In genomic region chr11:72238040-72238450, GRCh38 we compare ENCODE assay signal across 8 cellular contexts. TPM values are rescaled to one million over a fixed set of nuclear protein-coding genes. Genes with fewer than 3 reads are reported as not detected.
A peak's percentile ranks its signal among the peaks of the same experiment; 100 is the strongest.
DNase-seq lines count a peak whose midpoint lies in the region; ATAC-seq and TF ChIP-seq lines count a peak whose summit lies in the region.

No MANE protein-coding gene starts in this region.

- no peaks in the 10 kb centered on the region for H3K79me2 ChIP-seq in mesendoderm (ENCODE audit: control insufficient read depth, insufficient read depth, low read length)

- in situ Hi-C loops in transverse colon (cut with MboI; ENCODE audit: low pct_ligation_motif_present in 1 of 4, low pct_unique_long_range_greater_than_20kb in 1 of 4, low sequenced_read_pairs in 3 of 4), result no loop called here

- H3K27ac ChIP-seq in mesendoderm (ENCODE audit: low read depth, low read length), result no peak overlapping the region
- peak overlapping the region in 3 of 4 donors; percentile 20 to 67 (median 63) for H3K27ac ChIP-seq in transverse colon

- no peak overlapping the region for H3K4ac ChIP-seq in mesendoderm (ENCODE audit: low read depth, low read length)

- peak overlapping the region; percentile 42 for H3K9ac ChIP-seq in mesendoderm (ENCODE audit: low read length)

- intact Hi-C loops in transverse colon (cut with DNase I; ENCODE audit: low total_unique reads), result no loop called here

- H3K23ac ChIP-seq in mesendoderm (ENCODE audit: low read length), result no peak overlapping the region

- H3K9me3 ChIP-seq in MG63, result no peaks in the 10 kb centered on the region
- H3K9me3 ChIP-seq in transverse colon, result no peaks in the 10 kb centered on the region

- H3K56ac ChIP-seq in mesendoderm (ENCODE audit: low read length), result peak overlapping the region; percentile 58

- no peak overlapping the region for H3K4me3 ChIP-seq in MG63
- H3K4me3 ChIP-seq in WI38 (ENCODE audit: low read depth, low read length), result no peak overlapping the region
- H3K4me3 ChIP-seq in mesendoderm (ENCODE audit: low read length), result no peak overlapping the region
- H3K4me3 ChIP-seq in transverse colon, result no peak overlapping the region

- peak; percentile 18 for DNase-seq in NCI-H2029 (lab: John Stamatoyannopoulos, UW)
- DNase-seq in NCI-H2029 treated with DMSO at 0.1 percent for 48 hours (lab: John Stamatoyannopoulos, UW), result no peak
- DNase-seq in MG63, result peak; percentile 49
- peak; percentile 65 for DNase-seq in epidermal melanocyte (ENCODE audit: insufficient read length, low spot score)
- peak; percentile 97 for DNase-seq in mesendoderm
- peak; percentile 69 for DNase-seq in transverse colon

- no peak for ATAC-seq in GM21367 (IDR thresholded peaks at IDR 0.05; ENCODE audit: unreplicated experiment)

- TF ChIP-seq POLR2A in transverse colon (IDR thresholded peaks at IDR 0.05), result no peak

- H3K4me1 ChIP-seq in mesendoderm (ENCODE audit: control insufficient read depth, low read depth, low read length) (peaks cover 12% of the 10 kb centered on the region), transverse colon (peaks cover 8 to 44% (median 40%) of the 10 kb centered on the region in 4 donors)

- no peak overlapping the region for H2BK5ac ChIP-seq in mesendoderm (ENCODE audit: low read length)

- no peak for TF ChIP-seq EP300 in transverse colon (IDR thresholded peaks at IDR 0.05; ENCODE audit: low read depth)

- TF ChIP-seq CTCF in WI38 (IDR thresholded peaks at IDR 0.05; ENCODE audit: low read depth, low read length), result peak; percentile 84
- TF ChIP-seq CTCF in transverse colon (IDR thresholded peaks at IDR 0.05), result peak; percentile 76 to 85 (median 79)

- no peak overlapping the region for H4K8ac ChIP-seq in mesendoderm (ENCODE audit: low read depth, low read length)

- H3K27me3 ChIP-seq in MG63 (no peaks in the 10 kb centered on the region), mesendoderm (ENCODE audit: insufficient read depth, low read length, poor library complexity) (peaks cover 25% of the 10 kb centered on the region), transverse colon (peaks cover 32% of the 10 kb centered on the region)

- H3K36me3 ChIP-seq in MG63, result peaks cover 47% of the 10 kb centered on the region
- H3K36me3 ChIP-seq in mesendoderm (ENCODE audit: control insufficient read depth, insufficient read depth, low read length), result peaks cover 10% of the 10 kb centered on the region
- peaks cover 0 to 30% (median 7%) of the 10 kb centered on the region in 4 donors for H3K36me3 ChIP-seq in transverse colon

- H4K5ac ChIP-seq in mesendoderm (ENCODE audit: low read length), result no peak overlapping the region

- H2BK15ac ChIP-seq in mesendoderm (replicated peaks; ENCODE audit: low read depth), result no peak overlapping the region

- no peak overlapping the region for H2BK120ac ChIP-seq in mesendoderm (ENCODE audit: low read depth, low read length)

- no CpG with 5 or more reads among the region's 16 CpGs for WGBS in mesendoderm (ENCODE audit: extremely low coverage, insufficient coverage, low lambda C conversion rate)
- WGBS in transverse colon (ENCODE audit: low coverage in 1 of 2), 2 donors, result 22% methylated on average over 8 of the region's 16 CpGs; no CpG with 5 or more reads in 1 of the 2 donors

- H3K79me1 ChIP-seq in mesendoderm (ENCODE audit: low read length), result no peaks in the 10 kb centered on the region

- H2AK5ac ChIP-seq in mesendoderm (ENCODE audit: low read length), result no peak overlapping the region

- no peak overlapping the region for H3K4me2 ChIP-seq in mesendoderm (ENCODE audit: low read length)

- no peak overlapping the region for H3K18ac ChIP-seq in mesendoderm (ENCODE audit: low read length)

RNA-seq across cellular contexts. Expression of gene PHOX2A, which starts 5.9 kb away (rescaled TPM):
- total RNA-seq in MG63 (2014; rRNA removed; shearing (Covaris generic); ENCODE audit: low replicate concordance), result not detected in 2 replicates
- 0.17 TPM for polyA plus RNA-seq in mesendoderm (2013, experiment 1 of 2)
- 0.15 TPM for polyA plus RNA-seq in mesendoderm (2013, experiment 2 of 2)
- total RNA-seq in transverse colon, result 1 to 10 TPM in 1 of 4 donors, under 1 TPM in 3; 0.41 to 2.6 (median 0.70) TPM

RNA-seq across cellular contexts. Expression of gene INPPL1, which starts 13.5 kb away (rescaled TPM):
- total RNA-seq in MG63 (2014; rRNA removed; shearing (Covaris generic); ENCODE audit: low replicate concordance), result 25.6 and 51.8 TPM in 2 replicates
- 59.0 TPM for polyA plus RNA-seq in mesendoderm (2013, experiment 1 of 2)
- polyA plus RNA-seq in mesendoderm (2013, experiment 2 of 2), result 57.6 TPM
- 100 to 1,000 TPM in 2 of 4 donors, 10 to 100 TPM in 2; 92.8 to 388 (median 157) TPM for total RNA-seq in transverse colon

RNA-seq across cellular contexts. Expression of gene FOLR2, which starts 21.5 kb away (rescaled TPM):
- not detected in 2 replicates for total RNA-seq in MG63 (2014; rRNA removed; shearing (Covaris generic); ENCODE audit: low replicate concordance)
- polyA plus RNA-seq in mesendoderm (2013, experiment 1 of 2), result not detected
- not detected for polyA plus RNA-seq in mesendoderm (2013, experiment 2 of 2)
- total RNA-seq in transverse colon, result 10 to 100 TPM in 1 of 4 donors, 1 to 10 TPM in 2, not detected in 1; 6.4 to 16.1 (median 8.6) TPM

RNA-seq across cellular contexts. Expression of gene FOLR1, which starts 46.1 kb away (rescaled TPM):
- 0.23 and 3.0 TPM in 2 replicates for total RNA-seq in MG63 (2014; rRNA removed; shearing (Covaris generic); ENCODE audit: low replicate concordance)
- polyA plus RNA-seq in mesendoderm (2013, experiment 1 of 2), result 1.2 TPM
- 1.3 TPM for polyA plus RNA-seq in mesendoderm (2013, experiment 2 of 2)
- not detected for total RNA-seq in transverse colon
